ENCODE assay signal across 14 cellular contexts in genomic region chr1:216034506-216034905, GRCh38.
DNase-seq lines count a peak whose midpoint lies in the region; ATAC-seq, FAIRE-seq and TF ChIP-seq lines count a peak whose summit lies in the region.
"Had no signal": no experiment of that assay in that cellular context is flagged by ENCODE, and none has a peak within 500 bp of the region (broad histone marks: within the 10 kb centered on the region; RNA-seq: fewer than 3 reads in every experiment).

No MANE protein-coding gene starts in this region.

- no peak overlapping the region for H3K27ac ChIP-seq in 22Rv1
- H3K27ac ChIP-seq: BLaER1 had no signal

- ATAC-seq in GM19351 (IDR thresholded peaks at IDR 0.05; ENCODE audit: unreplicated experiment) = peak; percentile 40
- ATAC-seq: left ventricle myocardium superior had no signal

- CTCF ChIA-PET in activated CD4-positive, alpha-beta T cell treated with anti-CD3 and anti-CD28 coated beads, Interleukin-2, amount 10 ng/mL, durations not matched to agents 7 days and 5 days (lab: Charles Lee) = no interaction called here

- H3K27ac Mint-ChIP-seq in glutamatergic neuron (ENCODE audit: unreplicated experiment) = no peak overlapping the region
- no peak overlapping the region for H3K27ac Mint-ChIP-seq in activated CD4-positive, alpha-beta T cell treated with anti-CD3 and anti-CD28 coated beads, Interleukin-2, amount 10 ng/mL, durations not matched to agents 7 days and 5 days
- H3K27ac Mint-ChIP-seq: stimulated activated naive CD8-positive, alpha-beta T cell treated with anti-CD3 and anti-CD28 coated beads, Interleukin-15, Interleukin-2, amounts not matched to agents 100 ng/mL and 50 ng/mL, for 24 hours; T-helper 1 cell treated with Interleukin-12 subunit alpha and Interleukin-12 subunit beta and Interleukin-4 antibody, amounts not matched to agents 30 μg/mL and 1 μg/mL, for 36 hours had no signal

- POLR2A ChIA-PET in activated CD4-positive, alpha-beta T cell treated with anti-CD3 and anti-CD28 coated beads, Interleukin-2, amount 10 ng/mL, durations not matched to agents 7 days and 5 days (lab: Charles Lee) = no interaction called here

- DNase-seq in NCI-H69 (lab: John Stamatoyannopoulos, UW) (peak; percentile 71), glutamatergic neuron (peak; percentile 33), frontal cortex (ENCODE audit: low spot score in 2 of 2) (no peak), NCI-H2081 treated with DMSO at 0.1 percent for 48 hours (lab: John Stamatoyannopoulos, UW) (no peak), epidermal melanocyte (ENCODE audit: insufficient read length, low spot score) (no peak)
- no peak for DNase-seq in activated CD4-positive, alpha-beta T cell treated with anti-CD3 and anti-CD28 coated beads, Interleukin-2, amount 10 ng/mL, durations not matched to agents 7 days and 5 days
- DNase-seq: activated effector memory CD4-positive, alpha-beta T cell treated with anti-CD3 and anti-CD28 coated beads, Interleukin-2, amount 50 U/mL, for 16 hours; left ventricle myocardium superior; stimulated activated CD4-positive, alpha-beta T cell treated with anti-CD3 and anti-CD28 coated beads, Interleukin-12 subunit alpha, Interleukin-12 subunit beta, amount 100 ng/mL, for 4 hours had no signal

- FAIRE-seq in frontal cortex (lab: Jason Lieb, UNC) = no peak

- H3K36me3 Mint-ChIP-seq in glutamatergic neuron (ENCODE audit: unreplicated experiment) = no peaks in the 10 kb centered on the region
- H3K36me3 Mint-ChIP-seq in activated CD4-positive, alpha-beta T cell treated with anti-CD3 and anti-CD28 coated beads, Interleukin-2, amount 10 ng/mL, durations not matched to agents 7 days and 5 days (ENCODE audit: low read depth) = no peaks in the 10 kb centered on the region

- TF ChIP-seq CTCF in 22Rv1 (IDR thresholded peaks at IDR 0.05) (peak; percentile 72), glutamatergic neuron (IDR thresholded peaks at IDR 0.05; ENCODE audit: partially characterized antibody, unreplicated experiment) (peak; percentile 17)

- no peak overlapping the region for H3K4me3 Mint-ChIP-seq in glutamatergic neuron (ENCODE audit: unreplicated experiment)
- no peak overlapping the region for H3K4me3 Mint-ChIP-seq in activated CD4-positive, alpha-beta T cell treated with anti-CD3 and anti-CD28 coated beads, Interleukin-2, amount 10 ng/mL, durations not matched to agents 7 days and 5 days
- H3K4me3 Mint-ChIP-seq: stimulated activated naive CD8-positive, alpha-beta T cell treated with anti-CD3 and anti-CD28 coated beads, Interleukin-15, Interleukin-2, amounts not matched to agents 100 ng/mL and 50 ng/mL, for 24 hours; T-helper 1 cell treated with Interleukin-12 subunit alpha and Interleukin-12 subunit beta and Interleukin-4 antibody, amounts not matched to agents 30 μg/mL and 1 μg/mL, for 36 hours had no signal

- no peaks in the 10 kb centered on the region for H3K9me3 Mint-ChIP-seq in glutamatergic neuron (ENCODE audit: unreplicated experiment)
- peaks cover 5% of the 10 kb centered on the region for H3K9me3 Mint-ChIP-seq in activated CD4-positive, alpha-beta T cell treated with anti-CD3 and anti-CD28 coated beads, Interleukin-2, amount 10 ng/mL, durations not matched to agents 7 days and 5 days
- H3K9me3 Mint-ChIP-seq: T-helper 1 cell treated with Interleukin-12 subunit alpha and Interleukin-12 subunit beta and Interleukin-4 antibody, amounts not matched to agents 30 μg/mL and 1 μg/mL, for 36 hours had no signal

- H3K27me3 Mint-ChIP-seq in glutamatergic neuron (ENCODE audit: unreplicated experiment) = no peaks in the 10 kb centered on the region
- no peaks in the 10 kb centered on the region for H3K27me3 Mint-ChIP-seq in activated CD4-positive, alpha-beta T cell treated with anti-CD3 and anti-CD28 coated beads, Interleukin-2, amount 10 ng/mL, durations not matched to agents 7 days and 5 days
- H3K27me3 Mint-ChIP-seq: stimulated activated naive CD8-positive, alpha-beta T cell treated with anti-CD3 and anti-CD28 coated beads, Interleukin-15, Interleukin-2, amounts not matched to agents 100 ng/mL and 50 ng/mL, for 24 hours had no signal

- no peaks in the 10 kb centered on the region for H3K4me1 Mint-ChIP-seq in glutamatergic neuron (ENCODE audit: low read depth, unreplicated experiment)
- no peaks in the 10 kb centered on the region for H3K4me1 Mint-ChIP-seq in activated CD4-positive, alpha-beta T cell treated with anti-CD3 and anti-CD28 coated beads, Interleukin-2, amount 10 ng/mL, durations not matched to agents 7 days and 5 days

Comparison
In these comparisons a context has a peak if more than half of its experiments do, and no peak if none do; other contexts are left out.
1. DNase-seq: peak in NCI-H69 (single experiment) and glutamatergic neuron (single experiment); none in activated CD4-positive, alpha-beta T cell treated with anti-CD3 and anti-CD28 coated beads, Interleukin-2, amount 10 ng/mL, durations not matched to agents 7 days and 5 days (single experiment), frontal cortex (0 of 2), NCI-H2081 treated with DMSO at 0.1 percent for 48 hours (single experiment) and epidermal melanocyte (single experiment).